In the genomic region with DNA sequence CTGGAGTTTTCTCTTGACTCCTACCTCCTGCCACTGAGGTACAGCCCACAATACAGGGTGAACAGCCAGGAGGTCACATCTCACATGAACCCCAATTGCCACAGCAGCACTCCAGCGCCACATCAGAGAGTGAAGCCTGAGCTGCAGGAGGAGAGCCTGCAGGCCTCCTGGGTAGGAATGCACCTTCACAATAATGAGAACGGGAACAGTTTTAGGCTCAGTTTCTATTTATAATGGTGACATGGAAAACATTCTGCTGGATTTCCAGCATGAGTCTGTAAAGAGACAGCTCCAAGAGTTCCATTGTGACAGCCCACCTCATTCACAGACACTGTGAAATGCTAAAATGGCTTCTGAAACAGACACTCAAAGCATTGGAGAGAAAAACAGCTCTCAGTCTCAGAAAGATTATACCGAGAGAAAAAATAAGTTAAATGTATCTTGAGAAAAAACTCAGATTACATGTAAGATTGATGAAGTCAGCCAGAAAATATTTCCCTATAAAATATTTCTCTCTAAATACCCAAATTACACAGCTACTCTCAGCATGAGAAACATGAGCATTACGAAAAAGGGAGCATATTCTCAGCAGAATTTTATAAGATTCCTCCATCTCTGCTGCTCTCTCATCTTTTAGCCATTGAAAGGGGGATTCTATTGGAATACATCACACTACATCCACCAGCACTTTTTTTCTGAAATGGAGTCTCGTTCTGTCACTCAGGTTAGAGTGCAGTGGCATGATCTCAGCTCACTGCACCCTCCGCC, we compare ENCODE assay signal across 1 cellular context.
TF ChIP-seq lines count a peak whose summit lies in the region.

No MANE protein-coding gene starts in this region.

TF ChIP-seq in GM23338, 12 proteins besides CTCF, POLR2A, EP300 and RAD21 (continued from another document):
- TF ChIP-seq STAT1 (IDR thresholded peaks at IDR 0.05; ENCODE audit: unreplicated experiment): no peak
